Comparison of ENCODE assay signal across 9 cellular contexts in the genomic region with DNA sequence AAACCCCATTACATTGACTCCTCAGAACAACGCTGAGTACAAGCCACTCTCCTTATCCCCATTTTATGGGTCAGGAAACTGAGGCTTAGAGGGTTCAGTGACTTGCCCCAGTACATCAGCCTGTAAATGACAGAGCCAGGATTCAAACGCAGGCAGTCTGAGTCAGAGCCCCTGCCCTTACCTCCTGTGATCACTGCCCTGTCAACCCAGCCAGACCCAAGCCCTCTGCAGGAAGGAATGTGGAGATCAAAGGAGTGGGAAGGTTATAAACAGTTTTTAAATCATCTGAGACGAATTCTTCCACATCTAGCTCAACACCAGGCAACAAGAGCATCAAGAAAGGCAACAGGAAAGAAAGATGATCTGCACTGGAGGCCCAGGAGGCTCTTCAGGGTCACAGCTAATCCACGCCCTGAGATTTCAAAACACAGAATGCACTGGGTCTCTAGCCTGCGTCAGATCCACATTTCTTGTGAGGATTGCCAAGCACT. TPM values are rescaled to one million over a fixed set of nuclear protein-coding genes. Genes with fewer than 3 reads are reported as not detected.
DNase-seq lines count a peak whose midpoint lies in the region; ATAC-seq and TF ChIP-seq lines count a peak whose summit lies in the region.
"Had no signal": no experiment of that assay in that cellular context is flagged by ENCODE, and none has a peak within 500 bp of the region (broad histone marks: within the 10 kb centered on the region; RNA-seq: fewer than 3 reads in every experiment).

No MANE protein-coding gene starts in this region.

- peak; percentile 70 to 84 (median 78) for ATAC-seq in heart left ventricle
- peak; percentile 81 for ATAC-seq in sciatic nerve
- no peak for ATAC-seq in HG02938 (IDR thresholded peaks at IDR 0.05; ENCODE audit: unreplicated experiment)

- no peak overlapping the region for H3K27ac ChIP-seq in HEK293 (ENCODE audit: extremely low read depth, low read depth, low read length)
- peak overlapping the region; percentile 70 to 95 (median 81) for H3K27ac ChIP-seq in heart left ventricle

- POLR2A ChIA-PET in HEK293 (lab: Yijun Ruan, JAX), result no interaction called here

- intact Hi-C loops in heart left ventricle (cut with DNase I) (loop anchor here in 6 of 10 donors (1.0 to 5.0 kb wide), 2 partner anchors 36 to 39 kb away; a partner anchor contains a TSS), sciatic nerve (cut with DNase I) (no loop called here)

- TF ChIP-seq CTCF in HEK293 (tag by site-specific recombination; IDR thresholded peaks at IDR 0.05) (no peak), heart left ventricle (IDR thresholded peaks at IDR 0.05) (peak in 10 of 12 donors; percentile 18 to 47 (median 36))

- H3K4me3 ChIP-seq in HEK293 (ENCODE audit: low read depth, low read length) (no peak overlapping the region), heart left ventricle (peak overlapping the region in 8 of 12 donors; percentile 4 to 41 (median 30))

- CTCF ChIA-PET in HEK293 (lab: Yijun Ruan, JAX), result interaction anchor here (0.5 to 3.5 kb wide), 12 partner anchors 9 to 415 kb away, joined by 3 to 22 read pairs (median 4); no protein-coding TSS in a partner anchor

- DNase-seq in SW 1271 (lab: John Stamatoyannopoulos, UW), result peak; percentile 21 to 28
- peak in 3 of 5 donors; percentile 34 to 67 (median 52) for DNase-seq in heart left ventricle
- DNase-seq in sciatic nerve (ENCODE audit: low spot score), result no peak
- DNase-seq in T-helper 1 cell, result no peak
- DNase-seq in epidermal melanocyte (ENCODE audit: insufficient read length, low spot score), result no peak
- DNase-seq in putamen (ENCODE audit: low spot score), result no peak

- H3K36me3 ChIP-seq in HEK293 (ENCODE audit: control insufficient read depth in 2 of 2, insufficient read depth in 1 of 2, low read length in 2 of 2) (no peaks in the 10 kb centered on the region), heart left ventricle (no peaks in the 10 kb centered on the region)

- H3K9me3 ChIP-seq in HEK293 (ENCODE audit: control insufficient read depth, insufficient read depth, low read depth, low read length) (no peaks in the 10 kb centered on the region), heart left ventricle (no peaks in the 10 kb centered on the region)

- TF ChIP-seq POLR2A in heart left ventricle (IDR thresholded peaks at IDR 0.05), result no peak

- H3K27me3 ChIP-seq in heart left ventricle, result peaks cover 0 to 4% (median 0%) of the 10 kb centered on the region in 9 donors

- H3K4me1 ChIP-seq in HEK293 (ENCODE audit: control insufficient read depth, insufficient read depth, low read length) (no peaks in the 10 kb centered on the region), heart left ventricle (peaks cover 0 to 63% (median 15%) of the 10 kb centered on the region in 12 donors)

- WGBS in heart left ventricle, 4 donors, result 26 to 31% (median 29%) methylated on average over 5 of the region's 5 CpGs

TF ChIP-seq in HEK293, 187 proteins besides CTCF, POLR2A, EP300 and RAD21:
- peak; percentile 69 for TF ChIP-seq ZIC2 (tag by site-specific recombination; IDR thresholded peaks at IDR 0.05)
- no peak for TF ChIP-seq ZNF354C (tag by site-specific recombination; IDR thresholded peaks at IDR 0.05; ENCODE audit: borderline replicate concordance, low read depth)
- no peak for TF ChIP-seq RBAK (tag by site-specific recombination; IDR thresholded peaks at IDR 0.05)
- no peak for TF ChIP-seq HOXD13 (CRISPR knock-in tag; IDR thresholded peaks at IDR 0.05; ENCODE audit: borderline replicate concordance)
- peak; percentile 40; the same call in 1 of the 2 replicates for TF ChIP-seq TCF7L2 (IDR thresholded peaks at IDR 0.05; ENCODE audit: borderline replicate concordance, low read depth, low read length)
- TF ChIP-seq ZNF10 (tag by site-specific recombination; IDR thresholded peaks at IDR 0.05), result no peak
- no peak for TF ChIP-seq ZNF302 (tag by site-specific recombination; IDR thresholded peaks at IDR 0.05; ENCODE audit: low read depth)
- no peak for TF ChIP-seq ZNF366 (tag by site-specific recombination; conservative IDR thresholded peaks at IDR 0.05)
- TF ChIP-seq ZNF214 (tag by site-specific recombination; IDR thresholded peaks at IDR 0.05; ENCODE audit: borderline replicate concordance), result no peak
- no peak for TF ChIP-seq YY1 (tag by site-specific recombination; IDR thresholded peaks at IDR 0.05)

RNA-seq across cellular contexts. Expression of a gene that starts 38.5 kb away (rescaled TPM):
- total RNA-seq in heart left ventricle, result 100 to 1,000 TPM in 4 of 9 donors, 10 to 100 TPM in 5; 71.6 to 195 (median 93.4) TPM
- polyA plus RNA-seq in heart left ventricle, result 10 to 100 TPM; 60.3 to 75.2 TPM
- 14.8 TPM for total RNA-seq in sciatic nerve
- total RNA-seq: activated T-helper 1 cell treated with anti-CD3 and anti-CD28 coated beads, Interleukin-12 subunit alpha, Interleukin-12 subunit beta, Interleukin-2, Interleukin-4 antibody, amounts not matched to agents 30 ng/mL and 10 ng/mL and 1 ng/mL, durations not matched to agents 14 hours and 24 hours and 36 hours had no signal

Comparison
In these comparisons a context has a peak if more than half of its experiments do, and no peak if none do; other contexts are left out.
1. DNase-seq: peak in SW 1271 (2 of 2) and heart left ventricle (3 of 5); none in sciatic nerve (single experiment), T-helper 1 cell (0 of 5), epidermal melanocyte (single experiment) and putamen (single experiment).